ENCODE assay signal across 8 cellular contexts in genomic region chr1:168179411-168180147, GRCh38. TPM values are rescaled to one million over a fixed set of nuclear protein-coding genes. Genes with fewer than 3 reads are reported as not detected.
A peak's percentile ranks its signal among the peaks of the same experiment; 100 is the strongest.
DNase-seq lines count a peak whose midpoint lies in the region; ATAC-seq and TF ChIP-seq lines count a peak whose summit lies in the region.

No MANE protein-coding gene starts in this region.

- in situ Hi-C loops in SK-MEL-5 (cut with HindIII; ENCODE audit: low pct_unique_long_range_greater_than_20kb, low sequenced_read_pairs) = no loop called here

- H3K27ac ChIP-seq in CD4-positive, alpha-beta T cell (ENCODE audit: low read depth, low read length) = peak overlapping the region; percentile 96
- H3K27ac ChIP-seq in rectal smooth muscle tissue (ENCODE audit: low read depth, low read length) = peak overlapping the region; percentile 91

- intact Hi-C loops in CD4-positive, alpha-beta T cell (cut with DNase I, micrococcal nuclease) = loop anchor here (1.0 to 10.0 kb wide), 11 partner anchors 47 to 1895 kb away; partner anchors contain the start of genes BLZF1 (in 2 of the 2), NME7 (in 2 of the 2), ATP1B1 (in 1 of the 2) and DCAF6 (in 1 of the 2)

- CTCF ChIA-PET in CD4-positive, alpha-beta T cell (lab: Charles Lee) = interaction anchor here (1.1 kb wide), 3 partner anchors 56 to 1307 kb away, joined by 3 to 5 read pairs (median 3); no protein-coding TSS in a partner anchor

- H3K36me3 Mint-ChIP-seq in CD4-positive, alpha-beta T cell (ENCODE audit: low read depth) = peaks cover 8% of the 10 kb centered on the region

- peak overlapping the region; percentile 89 for H3K9ac ChIP-seq in rectal smooth muscle tissue (ENCODE audit: low read length)

- H3K9me3 ChIP-seq in CD4-positive, alpha-beta T cell (ENCODE audit: control insufficient read depth, low read length) = no peaks in the 10 kb centered on the region

- no peak for DNase-seq in CD4-positive, alpha-beta T cell
- DNase-seq in SK-MEL-5 (ENCODE audit: low read depth, low spot score) (peak; percentile 32), fibroblast of mammary gland (ENCODE audit: low read depth) (peak; percentile 29), SKM-1 treated with dmso at 0.1 percent for 144 hours (lab: John Stamatoyannopoulos, UW; ENCODE audit: unreplicated experiment) (no peak)

- POLR2A ChIA-PET in CD4-positive, alpha-beta T cell (lab: Charles Lee) = interaction anchor here (0.6 to 1.1 kb wide), 4 partner anchors 10 to 48 kb away, joined by 3 to 5 read pairs (median 3); partner anchors contain the start of gene SFT2D2

- peak; percentile 61 for ATAC-seq in CD4-positive, alpha-beta T cell (ENCODE audit: poor library complexity)
- ATAC-seq in GM21723 (IDR thresholded peaks at IDR 0.05; ENCODE audit: unreplicated experiment) (peak; percentile 15), GM21423 (IDR thresholded peaks at IDR 0.05; ENCODE audit: unreplicated experiment) (no peak), HG02588 (IDR thresholded peaks at IDR 0.05; ENCODE audit: unreplicated experiment) (no peak)

- no peak overlapping the region for H3K4me3 Mint-ChIP-seq in CD4-positive, alpha-beta T cell

- peaks cover 5% of the 10 kb centered on the region for H3K27me3 Mint-ChIP-seq in CD4-positive, alpha-beta T cell

- TF ChIP-seq CTCF in CD4-positive, alpha-beta T cell (IDR thresholded peaks at IDR 0.05) = no peak
- TF ChIP-seq CTCF in fibroblast of mammary gland (conservative IDR thresholded peaks at IDR 0.05; ENCODE audit: control insufficient read depth, insufficient read depth, low read depth, low read length) = no peak

- no peaks in the 10 kb centered on the region for H3K36me3 ChIP-seq in rectal smooth muscle tissue (ENCODE audit: control insufficient read depth, insufficient read depth, low read length)

- H3K4me1 Mint-ChIP-seq in CD4-positive, alpha-beta T cell (ENCODE audit: low read depth) = peaks cover 20% of the 10 kb centered on the region

- H3K9me3 Mint-ChIP-seq in CD4-positive, alpha-beta T cell = no peaks in the 10 kb centered on the region

- H3K27me3 ChIP-seq in CD4-positive, alpha-beta T cell (ENCODE audit: control insufficient read depth, insufficient read depth, low read length) = no peaks in the 10 kb centered on the region
- H3K27me3 ChIP-seq in rectal smooth muscle tissue (ENCODE audit: control insufficient read depth, insufficient read depth, low read length) = no peaks in the 10 kb centered on the region

- H3K27ac Mint-ChIP-seq in CD4-positive, alpha-beta T cell = no peak overlapping the region

- H3K4me1 ChIP-seq in rectal smooth muscle tissue (ENCODE audit: control insufficient read depth, insufficient read depth, low read length) = peaks cover 5% of the 10 kb centered on the region

- H3K4me3 ChIP-seq in fibroblast of mammary gland (ENCODE audit: control insufficient read depth, low read depth, low read length) (peak overlapping the region; percentile 99), rectal smooth muscle tissue (ENCODE audit: low read length) (peak overlapping the region; percentile 96)

RNA-seq across cellular contexts. Expression of gene TIPRL, which starts 0.8 kb away (rescaled TPM):
- total RNA-seq in CD4-positive, alpha-beta T cell = 10 to 100 TPM; 15.8 to 16.4 TPM
- total RNA-seq in SK-MEL-5 (2014; rRNA removed; shearing (Covaris generic)) = 75.2 and 82.7 TPM in 2 replicates
- polyA plus RNA-seq in SK-MEL-5 (2015; cell fraction: cytosol; rRNA removed) = 48.9 and 50.5 TPM in 2 replicates
- polyA plus RNA-seq in SK-MEL-5 (2015; cell fraction: nucleus; rRNA removed) = 41.9 and 49.9 TPM in 2 replicates

RNA-seq across cellular contexts. Expression of gene GPR161, which starts 42.8 kb away (rescaled TPM):
- not detected for total RNA-seq in CD4-positive, alpha-beta T cell
- 38.2 and 41.8 TPM in 2 replicates for total RNA-seq in SK-MEL-5 (2014; rRNA removed; shearing (Covaris generic))
- 32.1 and 36.5 TPM in 2 replicates for polyA plus RNA-seq in SK-MEL-5 (2015; cell fraction: cytosol; rRNA removed)
- 22.3 and 36.3 TPM in 2 replicates for polyA plus RNA-seq in SK-MEL-5 (2015; cell fraction: nucleus; rRNA removed)

RNA-seq across cellular contexts. Expression of gene SFT2D2, which starts 46.2 kb away (rescaled TPM):
- 10 to 100 TPM; 47.0 to 51.7 TPM for total RNA-seq in CD4-positive, alpha-beta T cell
- total RNA-seq in SK-MEL-5 (2014; rRNA removed; shearing (Covaris generic)) = 65.8 and 71.4 TPM in 2 replicates
- polyA plus RNA-seq in SK-MEL-5 (2015; cell fraction: cytosol; rRNA removed) = 46.8 and 65.3 TPM in 2 replicates
- polyA plus RNA-seq in SK-MEL-5 (2015; cell fraction: nucleus; rRNA removed) = 51.9 and 65.2 TPM in 2 replicates

Comparison
In these comparisons a context has a peak if more than half of its experiments do, and no peak if none do; other contexts are left out.
1. ATAC-seq: peak in CD4-positive, alpha-beta T cell (single experiment) and GM21723 (single experiment); none in GM21423 (single experiment) and HG02588 (single experiment).
2. DNase-seq: peak in SK-MEL-5 (single experiment) and fibroblast of mammary gland (single experiment); none in CD4-positive, alpha-beta T cell (0 of 10) and SKM-1 treated with dmso at 0.1 percent for 144 hours (single experiment).
3. RNA of gene GPR161, which starts 42.8 kb away (total RNA-seq): 38.2 to 41.8 TPM in SK-MEL-5; not detected in CD4-positive, alpha-beta T cell; every median in the first group is over 10 times any median in the second.